Comparison of ENCODE assay signal across 16 cellular contexts in genomic region chrX:137823257-137823656, GRCh38.
"Had no signal": no experiment of that assay in that cellular context is flagged by ENCODE, and none has a peak within 500 bp of the region (broad histone marks: within the 10 kb centered on the region; RNA-seq: fewer than 3 reads in every experiment).

No MANE protein-coding gene starts in this region.

- H3K4me1 ChIP-seq: sigmoid colon had no signal

- H3K27ac Mint-ChIP-seq: activated CD4-positive, alpha-beta T cell treated with anti-CD3 and anti-CD28 coated beads, Interleukin-2, amount 10 ng/mL, durations not matched to agents 24 days and 14 days; activated naive CD4-positive, alpha-beta T cell treated with anti-CD3 and anti-CD28 coated beads, Interleukin-2, amount 50 U/mL, for 24 hours; activated T-helper 2 cell treated with anti-CD3 and anti-CD28 coated beads, Interferon-gamma antibody, Interleukin-2, Interleukin-4, amounts not matched to agents 10 μg/mL and 5 μg/mL and 100 μg/mL, durations not matched to agents 14 hours and 24 hours and 36 hours; naive thymus-derived CD8-positive, alpha-beta T cell; T-helper 1 cell treated with Interleukin-12 subunit alpha and Interleukin-12 subunit beta and Interleukin-4 antibody, amounts not matched to agents 30 μg/mL and 1 μg/mL, for 36 hours; WTC11 had no signal

- H3K9me3 ChIP-seq: mucosa of descending colon, sigmoid colon had no signal

- H3K36me3 ChIP-seq: sigmoid colon had no signal

- H3K36me3 Mint-ChIP-seq: activated naive CD4-positive, alpha-beta T cell treated with anti-CD3 and anti-CD28 coated beads, Interleukin-2, amount 50 U/mL, for 24 hours; naive thymus-derived CD8-positive, alpha-beta T cell had no signal

- DNase-seq: activated CD4-positive, alpha-beta T cell treated with anti-CD3 and anti-CD28 coated beads, Interleukin-2, amount 10 ng/mL, durations not matched to agents 24 days and 14 days; activated CD8-positive, alpha-beta memory T cell treated with anti-CD3 and anti-CD28 coated beads for 24 hours; dermis blood vessel endothelial cell; mammary epithelial cell; mucosa of descending colon; naive thymus-derived CD8-positive, alpha-beta T cell; nucleus accumbens; sigmoid colon; stimulated activated CD4-positive, alpha-beta T cell treated with anti-CD3 and anti-CD28 coated beads, Interleukin-12 subunit alpha, Interleukin-12 subunit beta, amount 100 ng/mL, for 4 hours; stimulated activated naive CD4-positive, alpha-beta T cell treated with Interleukin-2 at 50 U/mL for 16 hours; trophoblast cell had no signal

- ATAC-seq: left lobe of liver; mucosa of descending colon; naive thymus-derived CD8-positive, alpha-beta T cell; WTC11 had no signal

- H3K4me1 Mint-ChIP-seq: activated CD4-positive, alpha-beta T cell treated with anti-CD3 and anti-CD28 coated beads, Interleukin-2, amount 10 ng/mL, durations not matched to agents 24 days and 14 days; activated naive CD4-positive, alpha-beta T cell treated with anti-CD3 and anti-CD28 coated beads, Interleukin-2, amount 50 U/mL, for 24 hours; naive thymus-derived CD8-positive, alpha-beta T cell had no signal

- H3K27me3 Mint-ChIP-seq: activated CD4-positive, alpha-beta T cell treated with anti-CD3 and anti-CD28 coated beads, Interleukin-2, amount 10 ng/mL, durations not matched to agents 24 days and 14 days; naive thymus-derived CD8-positive, alpha-beta T cell had no signal

- H3K9me3 Mint-ChIP-seq: activated CD4-positive, alpha-beta T cell treated with anti-CD3 and anti-CD28 coated beads, Interleukin-2, amount 10 ng/mL, durations not matched to agents 24 days and 14 days; activated naive CD4-positive, alpha-beta T cell treated with anti-CD3 and anti-CD28 coated beads, Interleukin-2, amount 50 U/mL, for 24 hours; activated T-helper 2 cell treated with anti-CD3 and anti-CD28 coated beads, Interferon-gamma antibody, Interleukin-2, Interleukin-4, amounts not matched to agents 10 μg/mL and 5 μg/mL and 100 μg/mL, durations not matched to agents 14 hours and 24 hours and 36 hours; T-helper 1 cell treated with Interleukin-12 subunit alpha and Interleukin-12 subunit beta and Interleukin-4 antibody, amounts not matched to agents 30 μg/mL and 1 μg/mL, for 36 hours had no signal

- H3K27me3 ChIP-seq: sigmoid colon had no signal

- H3K4me3 ChIP-seq: mucosa of descending colon, sigmoid colon had no signal

- H3K27ac ChIP-seq: sigmoid colon had no signal

- H3K4me3 Mint-ChIP-seq: activated CD4-positive, alpha-beta T cell treated with anti-CD3 and anti-CD28 coated beads, Interleukin-2, amount 10 ng/mL, durations not matched to agents 24 days and 14 days; activated naive CD4-positive, alpha-beta T cell treated with anti-CD3 and anti-CD28 coated beads, Interleukin-2, amount 50 U/mL, for 24 hours; naive thymus-derived CD8-positive, alpha-beta T cell; T-helper 1 cell treated with Interleukin-12 subunit alpha and Interleukin-12 subunit beta and Interleukin-4 antibody, amounts not matched to agents 30 μg/mL and 1 μg/mL, for 36 hours; WTC11 had no signal
